18 cellular contexts compared by ENCODE assay signal in the genomic region with DNA sequence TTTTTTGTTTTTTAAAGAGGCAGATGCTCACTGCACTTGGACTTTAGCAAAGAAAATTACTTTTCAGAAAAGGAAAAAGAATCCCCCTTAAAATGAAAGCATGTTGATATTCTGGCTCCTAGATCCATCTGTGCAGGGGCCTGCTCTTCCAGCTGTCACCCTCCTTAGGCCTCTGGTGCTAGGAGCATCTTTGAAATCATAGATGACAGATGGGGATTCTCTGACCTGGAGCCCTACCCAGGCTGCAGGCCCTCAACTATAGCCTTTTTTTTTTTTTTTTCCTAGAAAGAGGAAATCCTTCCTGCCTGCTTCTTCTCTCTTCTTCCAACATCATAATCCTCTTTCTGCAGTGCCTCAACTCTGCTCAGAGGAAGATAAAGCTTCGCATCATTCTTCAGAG. TPM values are rescaled to one million over a fixed set of nuclear protein-coding genes. Genes with fewer than 3 reads are reported as not detected.
DNase-seq lines count a peak whose midpoint lies in the region; ATAC-seq, FAIRE-seq and TF ChIP-seq lines count a peak whose summit lies in the region.
"Had no signal": no experiment of that assay in that cellular context is flagged by ENCODE, and none has a peak within 500 bp of the region (broad histone marks: within the 10 kb centered on the region; RNA-seq: fewer than 3 reads in every experiment).

No MANE protein-coding gene starts in this region.

- no peak for FAIRE-seq in H54 (lab: Jason Lieb, UNC)
- FAIRE-seq: kidney had no signal

- no peak overlapping the region for H3K9ac ChIP-seq in endodermal cell (ENCODE audit: extremely low read depth, low read length, poor library complexity, severe bottlenecking)

- H3K27me3 ChIP-seq in endodermal cell (ENCODE audit: control insufficient read depth, insufficient read depth, low read length, poor library complexity, severe bottlenecking), result no peaks in the 10 kb centered on the region
- no peaks in the 10 kb centered on the region for H3K27me3 ChIP-seq in Peyer's patch
- H3K27me3 ChIP-seq: hepatocyte had no signal

- TF ChIP-seq POLR2A in H54 (IDR thresholded peaks at IDR 0.05; ENCODE audit: low read depth, low read length) (no peak), Peyer's patch (IDR thresholded peaks at IDR 0.05) (no peak)

- ATAC-seq in activated naive CD8-positive, alpha-beta T cell treated with anti-CD3 and anti-CD28 coated beads, Interleukin-2, amount 10 ng/mL, durations not matched to agents 7 days and 5 days (ENCODE audit: low read depth), result no peak
- ATAC-seq in HG03571 (IDR thresholded peaks at IDR 0.05; ENCODE audit: unreplicated experiment), result no peak
- ATAC-seq: right cardiac atrium had no signal

- H3K4me3 Mint-ChIP-seq in activated naive CD8-positive, alpha-beta T cell treated with anti-CD3 and anti-CD28 coated beads, Interleukin-2, amount 10 ng/mL, durations not matched to agents 7 days and 5 days, result no peak overlapping the region
- no peak overlapping the region for H3K4me3 Mint-ChIP-seq in activated naive CD8-positive, alpha-beta T cell treated with anti-CD3 and anti-CD28 coated beads for 36 hours
- no peak overlapping the region for H3K4me3 Mint-ChIP-seq in endodermal cell
- H3K4me3 Mint-ChIP-seq: activated CD4-positive, alpha-beta memory T cell treated with anti-CD3 and anti-CD28 coated beads, Interleukin-2, amount 10 ng/mL, durations not matched to agents 7 days and 5 days; CD4-positive, alpha-beta memory T cell had no signal

- H3K4me1 ChIP-seq in endodermal cell (ENCODE audit: control insufficient read depth, insufficient read depth, low read length), result no peaks in the 10 kb centered on the region
- peaks cover 0 to 8% (median 0%) of the 10 kb centered on the region in 4 donors for H3K4me1 ChIP-seq in Peyer's patch

- POLR2A ChIA-PET in activated naive CD8-positive, alpha-beta T cell treated with anti-CD3 and anti-CD28 coated beads, Interleukin-2, amount 10 ng/mL, durations not matched to agents 7 days and 5 days (lab: Charles Lee), result interaction anchor here (1.7 kb wide), 1 partner anchor 39 kb away, joined by 4 read pairs; a partner anchor contains a TSS

- H3K27ac Mint-ChIP-seq in activated naive CD8-positive, alpha-beta T cell treated with anti-CD3 and anti-CD28 coated beads, Interleukin-2, amount 10 ng/mL, durations not matched to agents 7 days and 5 days, result peak overlapping the region; percentile 15
- H3K27ac Mint-ChIP-seq in activated naive CD8-positive, alpha-beta T cell treated with anti-CD3 and anti-CD28 coated beads for 36 hours, result no peak overlapping the region
- H3K27ac Mint-ChIP-seq in endodermal cell, result no peak overlapping the region
- H3K27ac Mint-ChIP-seq: activated CD4-positive, alpha-beta memory T cell treated with anti-CD3 and anti-CD28 coated beads, Interleukin-2, amount 10 ng/mL, durations not matched to agents 7 days and 5 days had no signal

- DNase-seq in activated naive CD8-positive, alpha-beta T cell treated with anti-CD3 and anti-CD28 coated beads, Interleukin-2, amount 10 ng/mL, durations not matched to agents 7 days and 5 days, result no peak
- no peak for DNase-seq in activated naive CD8-positive, alpha-beta T cell treated with anti-CD3 and anti-CD28 coated beads for 36 hours
- DNase-seq in NCI-H524 treated with DMSO at 0.1 percent for 48 hours (lab: John Stamatoyannopoulos, UW) (peak; percentile 95), endodermal cell (no peak), UCSD-AML1 (lab: John Stamatoyannopoulos, UW; ENCODE audit: unreplicated experiment) (no peak), H54 (ENCODE audit: insufficient read length, low spot score) (no peak), Peyer's patch (no peak)
- DNase-seq: activated CD4-positive, alpha-beta memory T cell treated with anti-CD3 and anti-CD28 coated beads, Interleukin-2, amount 10 ng/mL, durations not matched to agents 7 days and 5 days; CD4-positive, alpha-beta memory T cell; central memory CD4-positive, alpha-beta T cell; kidney; mesendoderm; MM.1S; NCI-H2029; right cardiac atrium had no signal

- H3K9me3 Mint-ChIP-seq in activated naive CD8-positive, alpha-beta T cell treated with anti-CD3 and anti-CD28 coated beads, Interleukin-2, amount 10 ng/mL, durations not matched to agents 7 days and 5 days, result no peaks in the 10 kb centered on the region
- H3K9me3 Mint-ChIP-seq in activated naive CD8-positive, alpha-beta T cell treated with anti-CD3 and anti-CD28 coated beads for 36 hours, result no peaks in the 10 kb centered on the region
- H3K9me3 Mint-ChIP-seq in endodermal cell, result peaks cover 2% of the 10 kb centered on the region
- H3K9me3 Mint-ChIP-seq: activated CD4-positive, alpha-beta memory T cell treated with anti-CD3 and anti-CD28 coated beads, Interleukin-2, amount 10 ng/mL, durations not matched to agents 7 days and 5 days; CD4-positive, alpha-beta memory T cell had no signal

- H3K36me3 Mint-ChIP-seq in activated naive CD8-positive, alpha-beta T cell treated with anti-CD3 and anti-CD28 coated beads, Interleukin-2, amount 10 ng/mL, durations not matched to agents 7 days and 5 days, result no peaks in the 10 kb centered on the region
- H3K36me3 Mint-ChIP-seq in activated naive CD8-positive, alpha-beta T cell treated with anti-CD3 and anti-CD28 coated beads for 36 hours, result no peaks in the 10 kb centered on the region
- no peaks in the 10 kb centered on the region for H3K36me3 Mint-ChIP-seq in endodermal cell (ENCODE audit: low read depth)
- H3K36me3 Mint-ChIP-seq: CD4-positive, alpha-beta memory T cell had no signal

- H3K27ac ChIP-seq in endodermal cell (ENCODE audit: low read depth, low read length) (peak overlapping the region; percentile 29), Peyer's patch (no peak overlapping the region)
- H3K27ac ChIP-seq: hepatocyte, neutrophil had no signal

- peaks cover 30% of the 10 kb centered on the region for H3K4me1 Mint-ChIP-seq in activated naive CD8-positive, alpha-beta T cell treated with anti-CD3 and anti-CD28 coated beads, Interleukin-2, amount 10 ng/mL, durations not matched to agents 7 days and 5 days
- H3K4me1 Mint-ChIP-seq in activated naive CD8-positive, alpha-beta T cell treated with anti-CD3 and anti-CD28 coated beads for 36 hours, result peaks cover 26% of the 10 kb centered on the region
- H3K4me1 Mint-ChIP-seq in endodermal cell, result peaks cover 8% of the 10 kb centered on the region

- H3K36me3 ChIP-seq in endodermal cell (ENCODE audit: control insufficient read depth, insufficient read depth, low read length), result no peaks in the 10 kb centered on the region
- no peaks in the 10 kb centered on the region for H3K36me3 ChIP-seq in Peyer's patch
- H3K36me3 ChIP-seq: neutrophil had no signal

- H3K9me3 ChIP-seq in endodermal cell (ENCODE audit: control insufficient read depth, low read length) (no peaks in the 10 kb centered on the region), Peyer's patch (no peaks in the 10 kb centered on the region)
- H3K9me3 ChIP-seq: neutrophil had no signal

- H3K4me3 ChIP-seq in endodermal cell (ENCODE audit: low read length), result no peak overlapping the region
- no peak overlapping the region for H3K4me3 ChIP-seq in Peyer's patch
- H3K4me3 ChIP-seq: hepatocyte had no signal

- 90% methylated on average over 1 of the region's 1 CpG; no CpG with 5 or more reads in 1 of the 2 experiments for WGBS in endodermal cell (ENCODE audit: insufficient coverage in 1 of 2, insufficient read length in 1 of 2), 2 experiments

- TF ChIP-seq CTCF in endodermal cell (conservative IDR thresholded peaks at IDR 0.05) (no peak), Peyer's patch (IDR thresholded peaks at IDR 0.05) (no peak)

- H3K27me3 Mint-ChIP-seq in activated naive CD8-positive, alpha-beta T cell treated with anti-CD3 and anti-CD28 coated beads, Interleukin-2, amount 10 ng/mL, durations not matched to agents 7 days and 5 days, result no peaks in the 10 kb centered on the region
- H3K27me3 Mint-ChIP-seq in activated naive CD8-positive, alpha-beta T cell treated with anti-CD3 and anti-CD28 coated beads for 36 hours, result peaks cover 3% of the 10 kb centered on the region
- H3K27me3 Mint-ChIP-seq in endodermal cell (ENCODE audit: insufficient read depth), result no peaks in the 10 kb centered on the region
- H3K27me3 Mint-ChIP-seq: activated CD4-positive, alpha-beta memory T cell treated with anti-CD3 and anti-CD28 coated beads, Interleukin-2, amount 10 ng/mL, durations not matched to agents 7 days and 5 days; CD4-positive, alpha-beta memory T cell had no signal

RNA-seq across cellular contexts. Expression of a gene that starts 16.3 kb away (rescaled TPM):
- total RNA-seq in activated naive CD8-positive, alpha-beta T cell treated with anti-CD3 and anti-CD28 coated beads, Interleukin-2, amount 10 ng/mL, durations not matched to agents 7 days and 5 days, result 100 to 1,000 TPM; 106 to 113 TPM
- 10 to 100 TPM; 78.0 to 78.7 TPM for total RNA-seq in activated naive CD8-positive, alpha-beta T cell treated with anti-CD3 and anti-CD28 coated beads for 36 hours
- total RNA-seq in endodermal cell (100 to 1,000 TPM; 152 to 154 TPM), Peyer's patch (10 to 100 TPM; 13.2 to 41.3 (median 22.8) TPM)
- 29.1 TPM for polyA plus RNA-seq in endodermal cell (2013, experiment 1 of 2)
- 41.9 TPM for polyA plus RNA-seq in endodermal cell (2013, experiment 2 of 2)

RNA-seq across cellular contexts. Expression of a gene that starts 38.3 kb away (rescaled TPM):
- total RNA-seq in activated naive CD8-positive, alpha-beta T cell treated with anti-CD3 and anti-CD28 coated beads, Interleukin-2, amount 10 ng/mL, durations not matched to agents 7 days and 5 days, result 10 to 100 TPM; 59.0 to 65.8 TPM
- total RNA-seq in activated naive CD8-positive, alpha-beta T cell treated with anti-CD3 and anti-CD28 coated beads for 36 hours, result 10 to 100 TPM; 40.0 to 45.3 TPM
- total RNA-seq in endodermal cell, result 10 to 100 TPM; 42.1 to 42.3 TPM
- polyA plus RNA-seq in endodermal cell (2013, experiment 1 of 2), result 36.2 TPM
- 31.8 TPM for polyA plus RNA-seq in endodermal cell (2013, experiment 2 of 2)
- 10 to 100 TPM; 19.8 to 47.5 (median 35.6) TPM for total RNA-seq in Peyer's patch
